Comparison of ENCODE assay signal across 1 cellular context in the genomic region with DNA sequence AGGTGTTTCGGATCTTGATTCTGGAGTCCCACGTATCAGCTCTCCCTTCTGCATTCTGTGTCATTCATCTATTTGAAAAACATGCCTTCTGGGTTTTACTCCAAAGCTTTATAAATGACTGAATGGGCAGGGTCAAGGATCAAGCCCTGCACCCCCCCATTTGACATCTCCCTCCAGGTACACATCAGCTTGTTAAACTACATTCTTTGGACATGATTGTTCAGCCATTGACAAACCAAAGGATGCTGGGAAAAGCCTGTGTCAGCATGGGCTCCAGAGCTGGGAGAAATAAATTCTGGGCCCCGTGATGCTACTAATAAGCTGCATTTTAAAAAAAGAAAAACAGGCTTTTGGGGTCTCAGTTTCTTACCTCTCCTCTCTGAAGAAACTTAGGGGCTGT.
TF ChIP-seq lines count a peak whose summit lies in the region.

No MANE protein-coding gene starts in this region.

TF ChIP-seq in SK-N-SH, 30 proteins besides CTCF, POLR2A, EP300 and RAD21 (continued from another document):
- TF ChIP-seq, protein P1, sequence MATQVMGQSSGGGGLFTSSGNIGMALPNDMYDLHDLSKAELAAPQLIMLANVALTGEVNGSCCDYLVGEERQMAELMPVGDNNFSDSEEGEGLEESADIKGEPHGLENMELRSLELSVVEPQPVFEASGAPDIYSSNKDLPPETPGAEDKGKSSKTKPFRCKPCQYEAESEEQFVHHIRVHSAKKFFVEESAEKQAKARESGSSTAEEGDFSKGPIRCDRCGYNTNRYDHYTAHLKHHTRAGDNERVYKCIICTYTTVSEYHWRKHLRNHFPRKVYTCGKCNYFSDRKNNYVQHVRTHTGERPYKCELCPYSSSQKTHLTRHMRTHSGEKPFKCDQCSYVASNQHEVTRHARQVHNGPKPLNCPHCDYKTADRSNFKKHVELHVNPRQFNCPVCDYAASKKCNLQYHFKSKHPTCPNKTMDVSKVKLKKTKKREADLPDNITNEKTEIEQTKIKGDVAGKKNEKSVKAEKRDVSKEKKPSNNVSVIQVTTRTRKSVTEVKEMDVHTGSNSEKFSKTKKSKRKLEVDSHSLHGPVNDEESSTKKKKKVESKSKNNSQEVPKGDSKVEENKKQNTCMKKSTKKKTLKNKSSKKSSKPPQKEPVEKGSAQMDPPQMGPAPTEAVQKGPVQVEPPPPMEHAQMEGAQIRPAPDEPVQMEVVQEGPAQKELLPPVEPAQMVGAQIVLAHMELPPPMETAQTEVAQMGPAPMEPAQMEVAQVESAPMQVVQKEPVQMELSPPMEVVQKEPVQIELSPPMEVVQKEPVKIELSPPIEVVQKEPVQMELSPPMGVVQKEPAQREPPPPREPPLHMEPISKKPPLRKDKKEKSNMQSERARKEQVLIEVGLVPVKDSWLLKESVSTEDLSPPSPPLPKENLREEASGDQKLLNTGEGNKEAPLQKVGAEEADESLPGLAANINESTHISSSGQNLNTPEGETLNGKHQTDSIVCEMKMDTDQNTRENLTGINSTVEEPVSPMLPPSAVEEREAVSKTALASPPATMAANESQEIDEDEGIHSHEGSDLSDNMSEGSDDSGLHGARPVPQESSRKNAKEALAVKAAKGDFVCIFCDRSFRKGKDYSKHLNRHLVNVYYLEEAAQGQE (IDR thresholded peaks at IDR 0.05; ENCODE audit: low read depth, low read length) = no peak
- TF ChIP-seq TEAD4 (IDR thresholded peaks at IDR 0.05; ENCODE audit: borderline replicate concordance, insufficient read depth) (no peak), GABPA (IDR thresholded peaks at IDR 0.05; ENCODE audit: low read depth) (no peak), JUND (IDR thresholded peaks at IDR 0.05) (no peak), FOXM1 (IDR thresholded peaks at IDR 0.05; ENCODE audit: low read depth) (no peak)
- TF ChIP-seq, protein P2, sequence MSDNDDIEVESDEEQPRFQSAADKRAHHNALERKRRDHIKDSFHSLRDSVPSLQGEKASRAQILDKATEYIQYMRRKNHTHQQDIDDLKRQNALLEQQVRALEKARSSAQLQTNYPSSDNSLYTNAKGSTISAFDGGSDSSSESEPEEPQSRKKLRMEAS (IDR thresholded peaks at IDR 0.05; ENCODE audit: low read depth) = no peak
